ENCODE assay signal across 8 cellular contexts in genomic region chr10:100185364-100186252, GRCh38. TPM values are rescaled to one million over a fixed set of nuclear protein-coding genes. Genes with fewer than 3 reads are reported as not detected.
DNase-seq lines count a peak whose midpoint lies in the region; ATAC-seq and TF ChIP-seq lines count a peak whose summit lies in the region.

Gene ERLIN1, minus strand, starts transcription at chr10:100186029. Its CDS starts 403 bp downstream, at chr10:100185626.

- H3K9me3 ChIP-seq in osteoblast (ENCODE audit: low read depth, low read length) (no peaks in the 10 kb centered on the region), testis (no peaks in the 10 kb centered on the region)

- peak; percentile 38 for TF ChIP-seq POLR2A in testis (IDR thresholded peaks at IDR 0.05)

- peaks cover 41 to 42% of the 10 kb centered on the region in 2 donors for H3K36me3 Mint-ChIP-seq in activated naive CD4-positive, alpha-beta T cell treated with anti-CD3 and anti-CD28 coated beads, Interleukin-2, amount 50 U/mL, for 72 hours

- H3K27me3 ChIP-seq in GM06990 (replicated peaks; ENCODE audit: control insufficient read depth, insufficient read depth, low read length) (no peaks in the 10 kb centered on the region), osteoblast (ENCODE audit: insufficient read depth, low read length) (no peaks in the 10 kb centered on the region), testis (no peaks in the 10 kb centered on the region)

- H4K20me1 ChIP-seq in osteoblast (ENCODE audit: insufficient read depth, low read length), result peaks cover 5% of the 10 kb centered on the region

- H3K27ac ChIP-seq in osteoblast (ENCODE audit: low read depth, low read length) (peak within 1 kb of the TSS; percentile 89), testis (peak within 1 kb of the TSS; percentile 84 to 86)

- peaks cover 55% of the 10 kb centered on the region for H3K79me2 ChIP-seq in osteoblast (ENCODE audit: insufficient read depth, low read length)

- H3K27ac Mint-ChIP-seq in activated naive CD4-positive, alpha-beta T cell treated with anti-CD3 and anti-CD28 coated beads, Interleukin-2, amount 50 U/mL, for 72 hours, result peak within 1 kb of the TSS; percentile 96 to 99

- intact Hi-C loops in testis (cut with DNase I; ENCODE audit: low total_unique reads), result no loop called here

- H3K9me3 Mint-ChIP-seq in activated naive CD4-positive, alpha-beta T cell treated with anti-CD3 and anti-CD28 coated beads, Interleukin-2, amount 50 U/mL, for 72 hours, result no peaks in the 10 kb centered on the region

- DNase-seq in GM06990 (ENCODE audit: extremely low read depth, insufficient read length) (peak; percentile 95), NCI-H1092 (lab: John Stamatoyannopoulos, UW) (peak; percentile 77), SKM-1 (lab: John Stamatoyannopoulos, UW; ENCODE audit: unreplicated experiment) (peak; percentile 89), glomerular visceral epithelial cell (ENCODE audit: extremely low spot score) (peak; percentile 92), osteoblast (ENCODE audit: insufficient read length, low spot score, missing footprints) (peak; percentile 93), testis (peak; percentile 93)
- peak; percentile 94 to 95 for DNase-seq in activated naive CD4-positive, alpha-beta T cell treated with anti-CD3 and anti-CD28 coated beads, Interleukin-2, amount 50 U/mL, for 72 hours (ENCODE audit: low spot score in 2 of 2)

- H3K4me2 ChIP-seq in osteoblast (ENCODE audit: insufficient read depth, low read length), result peak within 1 kb of the TSS; percentile 85

- H2AFZ ChIP-seq in osteoblast (ENCODE audit: low read length), result peak within 1 kb of the TSS; percentile 95

- H3K36me3 ChIP-seq in GM06990 (ENCODE audit: control insufficient read depth, insufficient read depth, low read length) (peaks cover 2% of the 10 kb centered on the region; the same call in 1 of the 2 replicates), osteoblast (ENCODE audit: insufficient read depth, low read length) (peaks cover 17% of the 10 kb centered on the region), testis (ENCODE audit: low read depth, missing control alignments) (no peaks in the 10 kb centered on the region)

- no peak for TF ChIP-seq CTCF in GM06990 (IDR thresholded peaks at IDR 0.05; ENCODE audit: insufficient read depth, low read length, poor library complexity, severe bottlenecking)
- TF ChIP-seq CTCF in osteoblast (IDR thresholded peaks at IDR 0.05; ENCODE audit: extremely low read depth, low read depth, low read length), result no peak
- TF ChIP-seq CTCF in testis (IDR thresholded peaks at IDR 0.05), result peak in 1 of 3 experiments; percentile 18

- 0 to 1% methylated on average over 16 to 65 of the region's 65 CpGs for WGBS in testis, 2 donors

- H3K4me1 ChIP-seq in osteoblast (ENCODE audit: insufficient read depth, low read length) (peaks cover 23% of the 10 kb centered on the region), testis (peaks cover 13% of the 10 kb centered on the region)

- H3K4me3 ChIP-seq in GM06990 (replicated peaks; ENCODE audit: low read depth, low read length) (peak within 1 kb of the TSS; percentile 93), osteoblast (ENCODE audit: insufficient read depth, low read length) (peak within 1 kb of the TSS; percentile 95), testis (peak within 1 kb of the TSS; percentile 90 to 94)

- peak; percentile 83 for ATAC-seq in HG02571 (IDR thresholded peaks at IDR 0.05; ENCODE audit: unreplicated experiment)
- peak; percentile 89 to 93 for ATAC-seq in activated naive CD4-positive, alpha-beta T cell treated with anti-CD3 and anti-CD28 coated beads, Interleukin-2, amount 50 U/mL, for 72 hours

RNA-seq across cellular contexts. Expression of gene ERLIN1, which starts in this region (rescaled TPM):
- 10 to 100 TPM; 16.8 to 17.5 TPM for total RNA-seq in activated naive CD4-positive, alpha-beta T cell treated with anti-CD3 and anti-CD28 coated beads, Interleukin-2, amount 50 U/mL, for 72 hours
- total RNA-seq in osteoblast, result 28.6 and 33.0 TPM in 2 replicates
- total RNA-seq in testis, result 10 to 100 TPM; 27.9 to 32.5 TPM
- polyA plus RNA-seq in testis (ENCODE audit: insufficient read depth, low read depth, low replicate concordance), result 62.7 TPM

Comparison
In these comparisons a context has a peak if more than half of its experiments do, and no peak if none do; other contexts are left out.
1. Peak in every context shown above with its lines: DNase-seq, ATAC-seq, H3K4me3 ChIP-seq and H3K27ac ChIP-seq.